ENCODE assay signal across 9 cellular contexts in the genomic region with DNA sequence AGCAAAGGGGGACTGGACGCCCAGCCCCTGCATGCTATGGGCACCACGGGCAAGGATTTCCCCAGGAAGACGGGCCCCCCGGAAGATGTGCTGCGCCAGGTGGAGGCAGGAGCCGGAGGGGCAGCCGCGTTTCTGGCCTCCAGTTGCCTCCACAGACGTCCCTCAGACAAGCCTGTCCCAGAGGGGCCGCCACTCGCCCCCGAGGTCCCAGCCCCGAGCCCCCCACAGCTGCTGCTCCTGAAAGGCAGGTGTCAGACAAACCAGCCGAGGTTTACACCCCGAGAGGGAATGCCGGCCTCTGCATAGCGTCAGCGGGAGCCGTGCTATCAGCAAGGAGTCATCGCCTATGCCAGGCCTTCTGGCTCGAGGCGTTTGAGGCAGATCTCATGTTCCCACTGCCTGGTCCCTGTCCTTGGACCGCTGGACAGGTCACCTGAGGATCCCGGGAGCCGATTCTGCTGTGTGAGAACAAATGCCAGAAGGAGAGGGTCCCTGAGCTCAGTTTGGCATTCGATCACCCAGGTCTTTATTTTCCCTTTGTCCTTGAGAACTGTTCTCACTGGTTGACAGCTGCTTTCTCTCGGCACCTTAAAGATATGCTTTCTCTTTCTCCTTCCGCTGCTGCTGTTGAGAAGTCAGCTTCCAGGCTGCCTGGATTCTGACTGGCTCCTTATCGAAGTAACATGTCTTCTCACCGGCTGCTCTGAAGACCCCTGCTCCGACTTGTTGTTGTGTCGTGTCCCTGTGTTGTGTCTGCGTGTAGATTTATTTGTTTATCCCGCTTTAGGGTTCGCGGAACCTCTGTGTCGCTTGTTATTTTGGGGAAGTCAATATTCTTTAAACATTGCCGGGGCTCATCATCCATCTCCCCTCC. TPM values are rescaled to one million over a fixed set of nuclear protein-coding genes. Genes with fewer than 3 reads are reported as not detected.
DNase-seq lines count a peak whose midpoint lies in the region; ATAC-seq and TF ChIP-seq lines count a peak whose summit lies in the region.
"Had no signal": no experiment of that assay in that cellular context is flagged by ENCODE, and none has a peak within 500 bp of the region (broad histone marks: within the 10 kb centered on the region; RNA-seq: fewer than 3 reads in every experiment).

No MANE protein-coding gene starts in this region.

- POLR2A ChIA-PET in MCF 10A (lab: Yijun Ruan, JAX), result no interaction called here

- TF ChIP-seq POLR2A in sigmoid colon (IDR thresholded peaks at IDR 0.05), result no peak

- peaks cover 14% of the 10 kb centered on the region for H3K9me3 ChIP-seq in left ventricle myocardium inferior (replicated peaks)
- no peaks in the 10 kb centered on the region for H3K9me3 ChIP-seq in sigmoid colon

- DNase-seq in ELF-1 (ENCODE audit: low read depth, low spot score), result peak; percentile 44
- peak; percentile 28 for DNase-seq in left ventricle myocardium inferior
- peak; percentile 65 for DNase-seq in sigmoid colon
- no peak for DNase-seq in MCF 10A (ENCODE audit: unreplicated experiment)
- DNase-seq in GM03348 (ENCODE audit: low spot score), result no peak
- no peak for DNase-seq in NCI-H2029 (lab: John Stamatoyannopoulos, UW)
- DNase-seq: effector memory CD8-positive, alpha-beta T cell had no signal

- no peak for ATAC-seq in HG03342 (IDR thresholded peaks at IDR 0.05; ENCODE audit: unreplicated experiment)
- ATAC-seq: effector memory CD8-positive, alpha-beta T cell had no signal

- WGBS in sigmoid colon, 2 donors, result 52 to 63% methylated on average over 38 of the region's 38 CpGs

- H3K27me3 Mint-ChIP-seq in MCF 10A (ENCODE audit: insufficient read depth, unreplicated experiment), result peaks cover 17% of the 10 kb centered on the region

- peaks cover 10% of the 10 kb centered on the region for H3K4me1 ChIP-seq in left ventricle myocardium inferior
- H3K4me1 ChIP-seq in sigmoid colon, result peaks cover 0 to 5% (median 0%) of the 10 kb centered on the region in 4 donors

- intact Hi-C loops in left ventricle myocardium inferior (cut with micrococcal nuclease), result no loop called here
- intact Hi-C loops in sigmoid colon (cut with DNase I), result no loop called here
- intact Hi-C loops in MCF 10A (cut with micrococcal nuclease), result no loop called here

- TF ChIP-seq CTCF in WI38 (IDR thresholded peaks at IDR 0.05; ENCODE audit: low read depth, low read length), result no peak
- TF ChIP-seq CTCF in left ventricle myocardium inferior (IDR thresholded peaks at IDR 0.05; ENCODE audit: borderline replicate concordance), result no peak
- no peak for TF ChIP-seq CTCF in sigmoid colon (IDR thresholded peaks at IDR 0.05)
- no peak for TF ChIP-seq CTCF in MCF 10A (IDR thresholded peaks at IDR 0.05; ENCODE audit: unreplicated experiment)

- BruUV-seq in MCF 10A (replicated peaks; lab: Mats Ljungman, UMichigan), result no TSS peak

- H3K27me3 ChIP-seq in left ventricle myocardium inferior (ENCODE audit: low read depth), result peaks cover 15% of the 10 kb centered on the region
- peaks cover 0 to 3% (median 0%) of the 10 kb centered on the region in 3 donors for H3K27me3 ChIP-seq in sigmoid colon

- H3K4me1 Mint-ChIP-seq in MCF 10A (ENCODE audit: insufficient read depth, unreplicated experiment), result no peaks in the 10 kb centered on the region

- CTCF ChIA-PET in MCF 10A (lab: Yijun Ruan, JAX), result interaction anchor here (1.8 kb wide), 1 partner anchor 86 kb away, joined by 4 read pairs; no protein-coding TSS in a partner anchor

- TF ChIP-seq EP300 in sigmoid colon (IDR thresholded peaks at IDR 0.05), result no peak

- H3K4me3 Mint-ChIP-seq in MCF 10A (ENCODE audit: unreplicated experiment), result no peak overlapping the region
- H3K4me3 Mint-ChIP-seq: effector memory CD8-positive, alpha-beta T cell had no signal

- no peaks in the 10 kb centered on the region for H3K9me3 Mint-ChIP-seq in MCF 10A (ENCODE audit: unreplicated experiment)
- H3K9me3 Mint-ChIP-seq: effector memory CD8-positive, alpha-beta T cell had no signal

- H3K36me3 Mint-ChIP-seq in MCF 10A (ENCODE audit: insufficient read depth, unreplicated experiment), result no peaks in the 10 kb centered on the region

- no peak overlapping the region for H3K27ac Mint-ChIP-seq in MCF 10A (ENCODE audit: low read depth, unreplicated experiment)
- H3K27ac Mint-ChIP-seq: effector memory CD8-positive, alpha-beta T cell had no signal

- H3K36me3 ChIP-seq in left ventricle myocardium inferior (no peaks in the 10 kb centered on the region), sigmoid colon (no peaks in the 10 kb centered on the region)

- H3K27ac ChIP-seq in left ventricle myocardium inferior (replicated peaks), result no peak overlapping the region
- H3K27ac ChIP-seq in sigmoid colon, result no peak overlapping the region

- H3K4me3 ChIP-seq in WI38 (ENCODE audit: low read depth, low read length) (peak overlapping the region; percentile 49), left ventricle myocardium inferior (peak overlapping the region; percentile 37), sigmoid colon (peak overlapping the region in 3 of 4 donors; percentile 8 to 29 (median 28))

RNA-seq across cellular contexts. Expression of gene CROCC2, which starts 20.6 kb away (rescaled TPM):
- total RNA-seq in left ventricle myocardium inferior (not detected), sigmoid colon (not detected), MCF 10A (2022) (not detected in 2 replicates)
- under 1 TPM in 2 of 3 donors, not detected in 1; under 0.01 to 0.09 TPM for polyA plus RNA-seq in sigmoid colon

RNA-seq across cellular contexts. Expression of gene MAB21L4, which starts 30.8 kb away (rescaled TPM):
- total RNA-seq in left ventricle myocardium inferior, result not detected
- total RNA-seq in sigmoid colon, result not detected
- 10 to 100 TPM in 1 of 3 donors, 1 to 10 TPM in 2; 1.2 to 17.6 (median 1.7) TPM for polyA plus RNA-seq in sigmoid colon
- not detected in 2 replicates for total RNA-seq in MCF 10A (2022)

RNA-seq across cellular contexts. Expression of gene AGXT, which starts 58.1 kb away (rescaled TPM):
- not detected for total RNA-seq in left ventricle myocardium inferior
- total RNA-seq in sigmoid colon, result not detected
- 1 to 10 TPM in 2 of 3 donors, under 1 TPM in 1; 0.60 to 2.4 (median 1.6) TPM for polyA plus RNA-seq in sigmoid colon
- total RNA-seq in MCF 10A (2022), result not detected in 2 replicates

Comparison
In these comparisons a context has a peak if more than half of its experiments do, and no peak if none do; other contexts are left out.
1. DNase-seq: peak in ELF-1 (single experiment), left ventricle myocardium inferior (single experiment) and sigmoid colon (single experiment); none in MCF 10A (single experiment), GM03348 (single experiment) and NCI-H2029 (single experiment).
2. Peak in every context shown above with its lines, with median percentiles within 50 percentile points of each other: H3K4me3 ChIP-seq.